ENCODE assay signal across 10 cellular contexts in genomic region chr12:32264995-32265394, GRCh38.
DNase-seq lines count a peak whose midpoint lies in the region; ATAC-seq and TF ChIP-seq lines count a peak whose summit lies in the region.
"Had no signal": no experiment of that assay in that cellular context is flagged by ENCODE, and none has a peak within 500 bp of the region (broad histone marks: within the 10 kb centered on the region; RNA-seq: fewer than 3 reads in every experiment).

No MANE protein-coding gene starts in this region.

- H3K36me3 ChIP-seq in OCI-LY1 (ENCODE audit: insufficient read depth, low read length), result 0 out of 2 replicates have a peak, but pooled peaks cover 4% of the 10 kb centered on the region
- no peaks in the 10 kb centered on the region for H3K36me3 ChIP-seq in mucosa of descending colon (ENCODE audit: low read depth)
- no peaks in the 10 kb centered on the region for H3K36me3 ChIP-seq in aorta (ENCODE audit: control insufficient read depth in 1 of 2, insufficient read depth in 2 of 2, low read length in 1 of 2)

- H3K9me3 ChIP-seq in OCI-LY1 (ENCODE audit: low read length), result no peaks in the 10 kb centered on the region
- H3K9me3 ChIP-seq in mucosa of descending colon, result no peaks in the 10 kb centered on the region
- H3K9me3 ChIP-seq in aorta (ENCODE audit: control insufficient read depth, low read length), result no peaks in the 10 kb centered on the region

- H3K27ac Mint-ChIP-seq in activated T-cell treated with anti-CD3 and anti-CD28 coated beads, Interleukin-2, amount 50 U/mL, for 72 hours, result no peak overlapping the region
- H3K27ac Mint-ChIP-seq: activated naive CD4-positive, alpha-beta T cell treated with anti-CD3 and anti-CD28 coated beads, Interleukin-2, amount 50 U/mL, for 24 hours had no signal

- H3K4me3 Mint-ChIP-seq in activated T-cell treated with anti-CD3 and anti-CD28 coated beads, Interleukin-2, amount 50 U/mL, for 72 hours, result no peak overlapping the region
- H3K4me3 Mint-ChIP-seq: activated naive CD4-positive, alpha-beta T cell treated with anti-CD3 and anti-CD28 coated beads, Interleukin-2, amount 50 U/mL, for 24 hours; immature natural killer cell had no signal

- H3K27me3 Mint-ChIP-seq in activated T-cell treated with anti-CD3 and anti-CD28 coated beads, Interleukin-2, amount 50 U/mL, for 72 hours (ENCODE audit: low read depth), result no peaks in the 10 kb centered on the region
- H3K27me3 Mint-ChIP-seq: activated naive CD4-positive, alpha-beta T cell treated with anti-CD3 and anti-CD28 coated beads, Interleukin-2, amount 50 U/mL, for 24 hours had no signal

- peak; percentile 61 for ATAC-seq in GM18508 (IDR thresholded peaks at IDR 0.05; ENCODE audit: insufficient read depth, unreplicated experiment)
- ATAC-seq in HG02759 (IDR thresholded peaks at IDR 0.05; ENCODE audit: unreplicated experiment), result peak; percentile 69
- peak; percentile 69 for ATAC-seq in mucosa of descending colon
- ATAC-seq in activated T-cell treated with anti-CD3 and anti-CD28 coated beads, Interleukin-2, amount 50 U/mL, for 72 hours (replicated peaks in 1 of 2), result no peak
- no peak for ATAC-seq in aorta (ENCODE audit: low FRiP score)
- no peak for ATAC-seq in omental fat pad (ENCODE audit: low FRiP score)

- WGBS in aorta, 2 donors, result 76 to 79% methylated on average over 5 of the region's 5 CpGs

- H3K27ac ChIP-seq in OCI-LY1 (ENCODE audit: low read depth, low read length, poor library complexity, severe bottlenecking) (peak overlapping the region; percentile 98), aorta (ENCODE audit: low read depth in 1 of 2, low read length in 2 of 2) (no peak overlapping the region)

- no peaks in the 10 kb centered on the region for H3K9me3 Mint-ChIP-seq in activated T-cell treated with anti-CD3 and anti-CD28 coated beads, Interleukin-2, amount 50 U/mL, for 72 hours
- H3K9me3 Mint-ChIP-seq: activated naive CD4-positive, alpha-beta T cell treated with anti-CD3 and anti-CD28 coated beads, Interleukin-2, amount 50 U/mL, for 24 hours; immature natural killer cell had no signal

- 0 out of 2 replicates have a peak, but pooled peaks cover 4% of the 10 kb centered on the region for H3F3A ChIP-seq in OCI-LY1 (ENCODE audit: insufficient read depth, low read length)

- no peaks in the 10 kb centered on the region for H4K20me1 ChIP-seq in OCI-LY1 (ENCODE audit: insufficient read depth, low read length)

- intact Hi-C loops in mucosa of descending colon (cut with DNase I, micrococcal nuclease), result no loop called here
- intact Hi-C loops in aorta (cut with DNase I), result no loop called here

- H3K4me3 ChIP-seq in OCI-LY1 (ENCODE audit: low read depth, low read length, poor library complexity, severe bottlenecking), result peak overlapping the region; percentile 40
- H3K4me3 ChIP-seq in mucosa of descending colon, result no peak overlapping the region
- H3K4me3 ChIP-seq in aorta (ENCODE audit: low read length in 2 of 2), result no peak overlapping the region

- no peaks in the 10 kb centered on the region for H3K79me2 ChIP-seq in OCI-LY1 (ENCODE audit: insufficient read depth, low read length)

- peaks cover 7% of the 10 kb centered on the region for H3K4me1 Mint-ChIP-seq in activated T-cell treated with anti-CD3 and anti-CD28 coated beads, Interleukin-2, amount 50 U/mL, for 72 hours (ENCODE audit: low read depth)

- TF ChIP-seq CTCF in OCI-LY1 (IDR thresholded peaks at IDR 0.05; ENCODE audit: low read length) (no peak), mucosa of descending colon (IDR thresholded peaks at IDR 0.05) (no peak), omental fat pad (IDR thresholded peaks at IDR 0.05) (no peak)

- H3K4me1 ChIP-seq in OCI-LY1 (ENCODE audit: insufficient read depth, low read length, severe bottlenecking) (peaks cover 74% of the 10 kb centered on the region), mucosa of descending colon (ENCODE audit: low read depth) (no peaks in the 10 kb centered on the region), aorta (ENCODE audit: control insufficient read depth in 1 of 2, insufficient read depth in 2 of 2, low read length in 2 of 2) (no peaks in the 10 kb centered on the region)

- DNase-seq in mucosa of descending colon (no peak), aorta (no peak), NCI-H146 treated with DMSO at 0.1 percent for 48 hours (lab: John Stamatoyannopoulos, UW; ENCODE audit: unreplicated experiment) (no peak), omental fat pad (ENCODE audit: low spot score) (no peak)
- DNase-seq in activated T-cell treated with anti-CD3 and anti-CD28 coated beads, Interleukin-2, amount 50 U/mL, for 72 hours, result no peak
- DNase-seq: immature natural killer cell had no signal

- H3K4me2 ChIP-seq in OCI-LY1 (ENCODE audit: low read length), result peak overlapping the region; percentile 70

- peak overlapping the region; percentile 57 for H3K9ac ChIP-seq in OCI-LY1 (ENCODE audit: low read length)

- peaks cover 0 to 2% of the 10 kb centered on the region in 2 donors for H3K36me3 Mint-ChIP-seq in activated T-cell treated with anti-CD3 and anti-CD28 coated beads, Interleukin-2, amount 50 U/mL, for 72 hours (ENCODE audit: insufficient read depth in 2 of 2)
- H3K36me3 Mint-ChIP-seq: immature natural killer cell had no signal

- no peak overlapping the region for H2AFZ ChIP-seq in OCI-LY1 (ENCODE audit: low read length)

- H3K27me3 ChIP-seq in OCI-LY1 (ENCODE audit: insufficient read depth, low read length) (no peaks in the 10 kb centered on the region), aorta (ENCODE audit: control insufficient read depth in 1 of 2, insufficient read depth in 2 of 2, low read length in 1 of 2) (no peaks in the 10 kb centered on the region)

- no peaks in the 10 kb centered on the region for H3K9me2 ChIP-seq in OCI-LY1 (ENCODE audit: low read depth, low read length)

Comparison
In these comparisons a context has a peak if more than half of its experiments do, and no peak if none do; other contexts are left out.
1. ATAC-seq: peak in GM18508 (single experiment), HG02759 (single experiment) and mucosa of descending colon (single experiment); none in activated T-cell treated with anti-CD3 and anti-CD28 coated beads, Interleukin-2, amount 50 U/mL, for 72 hours (0 of 2), aorta (single experiment) and omental fat pad (single experiment).